ENCODE assay signal across 22 cellular contexts in genomic region chr2:127032601-127033000, GRCh38.
DNase-seq lines count a peak whose midpoint lies in the region; ATAC-seq and TF ChIP-seq lines count a peak whose summit lies in the region.
"Had no signal": no experiment of that assay in that cellular context is flagged by ENCODE, and none has a peak within 500 bp of the region (broad histone marks: within the 10 kb centered on the region; RNA-seq: fewer than 3 reads in every experiment).

No MANE protein-coding gene starts in this region.

- intact Hi-C loops in left ventricle myocardium superior (cut with micrococcal nuclease) = no loop called here

- TF ChIP-seq CTCF in epithelial cell of esophagus (IDR thresholded peaks at IDR 0.05; ENCODE audit: insufficient read depth, low read depth, low read length, missing control alignments) (no peak), nephron progenitor cell (IDR thresholded peaks at IDR 0.05) (no peak)

- H3K4me3 Mint-ChIP-seq in nephron progenitor cell = no peak overlapping the region
- H3K4me3 Mint-ChIP-seq: B cell, GM23338, T-helper 17 cell had no signal

- no peaks in the 10 kb centered on the region for H3K9me3 Mint-ChIP-seq in nephron progenitor cell
- H3K9me3 Mint-ChIP-seq: GM23338 had no signal

- H3K4me1 Mint-ChIP-seq in nephron progenitor cell = peaks cover 15% of the 10 kb centered on the region
- H3K4me1 Mint-ChIP-seq: B cell, GM23338 had no signal

- DNase-seq in GM03348 (ENCODE audit: low spot score) (peak; percentile 29), epithelial cell of esophagus (ENCODE audit: low read depth) (peak; percentile 25), nephron progenitor cell (no peak), left ventricle myocardium superior (no peak), amygdala (lab: John Stamatoyannopoulos, UW) (no peak)
- DNase-seq: activated CD4-positive, alpha-beta T cell treated with anti-CD3 and anti-CD28 coated beads, Interleukin-2, amount 50 U/mL, for 1 hour; Caco-2; cerebellar nuclear complex; effector CD4-positive, alpha-beta T cell; esophagus squamous epithelium; left lung; NCI-H1092; NCI-H1930; NCI-H226; stomach; T-helper 17 cell; transverse colon had no signal

- peaks cover 4% of the 10 kb centered on the region for H3K27me3 Mint-ChIP-seq in nephron progenitor cell (ENCODE audit: low read depth, poor library complexity)

- ATAC-seq in HG03442 (IDR thresholded peaks at IDR 0.05; ENCODE audit: unreplicated experiment) (peak; percentile 39), left ventricle myocardium superior (no peak), HG02840 (IDR thresholded peaks at IDR 0.05; ENCODE audit: low FRiP score, unreplicated experiment) (no peak)
- ATAC-seq: GM23338, left lung, Panc1, T-helper 17 cell had no signal

- H3K36me3 Mint-ChIP-seq in nephron progenitor cell (ENCODE audit: low read depth) = no peaks in the 10 kb centered on the region

- peak overlapping the region; percentile 8 for H3K27ac Mint-ChIP-seq in nephron progenitor cell
- H3K27ac Mint-ChIP-seq: B cell, GM23338, T-helper 17 cell had no signal

- H3K4me3 ChIP-seq in epithelial cell of esophagus (ENCODE audit: low read length) = no peak overlapping the region
- H3K4me3 ChIP-seq: esophagus squamous epithelium, GM23338, left lung, stomach, transverse colon had no signal

Comparison
In these comparisons a context has a peak if more than half of its experiments do, and no peak if none do; other contexts are left out.
1. DNase-seq: peak in GM03348 (single experiment) and epithelial cell of esophagus (single experiment); none in nephron progenitor cell (single experiment), left ventricle myocardium superior (single experiment) and amygdala (0 of 56).